8 cellular contexts compared by ENCODE assay signal in the genomic region with DNA sequence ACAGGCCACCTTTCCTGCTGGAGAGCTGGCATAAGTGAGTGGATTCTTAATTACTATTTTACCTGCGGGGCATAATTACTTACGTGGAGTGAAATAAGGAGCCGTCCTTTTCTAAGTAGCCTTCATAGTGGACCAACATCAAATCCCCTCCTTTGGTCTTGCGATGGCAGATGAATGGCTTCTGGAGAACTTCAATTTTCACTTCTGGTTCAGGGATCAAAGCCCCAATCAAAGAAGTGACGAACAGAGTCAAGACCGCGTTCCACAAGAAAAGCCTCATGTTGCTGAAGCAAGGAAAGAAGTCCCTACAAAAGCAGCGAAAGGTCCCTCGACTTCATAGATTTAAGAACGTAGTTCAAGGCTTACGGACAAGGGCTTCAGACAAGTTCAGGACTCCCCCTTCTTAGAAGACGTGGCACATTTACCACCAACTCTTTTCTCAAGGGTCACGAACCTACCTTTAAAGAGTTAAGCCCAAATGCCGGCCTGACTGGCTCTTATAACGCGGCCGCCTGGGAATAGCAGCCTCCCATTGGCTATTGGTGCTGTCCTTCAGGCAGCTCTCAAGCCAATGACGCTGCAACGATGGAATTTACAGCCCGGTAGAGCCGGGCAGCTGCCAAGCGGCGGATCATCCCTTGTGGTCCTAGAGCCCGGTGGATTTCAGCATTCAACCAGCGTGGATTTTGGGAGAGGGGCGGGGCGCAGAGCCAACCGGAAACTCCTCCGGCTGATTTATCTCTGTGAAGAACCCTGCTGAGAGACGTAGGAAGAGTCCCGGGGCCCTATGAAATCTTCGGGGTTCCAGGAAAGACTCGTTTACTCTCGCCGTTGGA. TPM values are rescaled to one million over a fixed set of nuclear protein-coding genes. Genes with fewer than 3 reads are reported as not detected.
DNase-seq lines count a peak whose midpoint lies in the region; ATAC-seq and TF ChIP-seq lines count a peak whose summit lies in the region.

A gene with protein sequence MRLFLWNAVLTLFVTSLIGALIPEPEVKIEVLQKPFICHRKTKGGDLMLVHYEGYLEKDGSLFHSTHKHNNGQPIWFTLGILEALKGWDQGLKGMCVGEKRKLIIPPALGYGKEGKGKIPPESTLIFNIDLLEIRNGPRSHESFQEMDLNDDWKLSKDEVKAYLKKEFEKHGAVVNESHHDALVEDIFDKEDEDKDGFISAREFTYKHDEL (minus strand): TSS at position 474 of the 836 bp plus-strand sequence. CDS start 194 bp downstream, at position 280.

- ATAC-seq in HG03378 (IDR thresholded peaks at IDR 0.05; ENCODE audit: unreplicated experiment) = peak; percentile 70
- ATAC-seq in activated CD4-positive, alpha-beta T cell treated with anti-CD3 and anti-CD28 coated beads for 36 hours = peak; percentile 91

- no peaks in the 10 kb centered on the region for H3K27me3 ChIP-seq in kidney epithelial cell (ENCODE audit: control insufficient read depth, insufficient read depth, low read length)

- peak within 1 kb of the TSS; percentile 90 for H3K27ac Mint-ChIP-seq in activated CD4-positive, alpha-beta T cell treated with anti-CD3 and anti-CD28 coated beads for 36 hours

- peak within 1 kb of the TSS; percentile 76 for H3K27ac ChIP-seq in cingulate gyrus (ENCODE audit: low read depth, low read length)

- peak; percentile 74 for TF ChIP-seq POLR2A in GM19099 (IDR thresholded peaks at IDR 0.05; ENCODE audit: extremely low read depth, insufficient read length, low read depth)

- POLR2A ChIA-PET in activated CD4-positive, alpha-beta T cell treated with anti-CD3 and anti-CD28 coated beads for 36 hours (lab: Charles Lee) = no interaction called here

- TF ChIP-seq CTCF in kidney epithelial cell (IDR thresholded peaks at IDR 0.05; ENCODE audit: insufficient read depth, low read length, poor library complexity, severe bottlenecking) = no peak

- no peak within 1 kb of the TSS for H3K4me3 Mint-ChIP-seq in activated CD4-positive, alpha-beta T cell treated with anti-CD3 and anti-CD28 coated beads for 36 hours

- DNase-seq in Ammon's horn (ENCODE audit: low spot score) = peak; percentile 98
- peak; percentile 99 for DNase-seq in NCI-H446 treated with DMSO at 0.1 percent for 48 hours (lab: John Stamatoyannopoulos, UW)
- peak; percentile 95 for DNase-seq in activated CD4-positive, alpha-beta T cell treated with anti-CD3 and anti-CD28 coated beads for 36 hours
- peak; percentile 98 for DNase-seq in kidney epithelial cell (ENCODE audit: low read depth)
- peak; percentile 94 for DNase-seq in stimulated activated CD4-positive, alpha-beta T cell treated with anti-CD3 and anti-CD28 coated beads, Interleukin-15, amount 100 ng/mL, for 24 hours

- intact Hi-C loops in activated CD4-positive, alpha-beta T cell treated with anti-CD3 and anti-CD28 coated beads for 36 hours (cut with DNase I, micrococcal nuclease) = loop anchor here (1.0 to 10.0 kb wide), 8 partner anchors 111 to 568 kb away; a partner anchor contains a TSS

- no peaks in the 10 kb centered on the region for H3K36me3 ChIP-seq in kidney epithelial cell (ENCODE audit: control insufficient read depth, insufficient read depth, low read length)

- no peaks in the 10 kb centered on the region for H3K9me3 Mint-ChIP-seq in activated CD4-positive, alpha-beta T cell treated with anti-CD3 and anti-CD28 coated beads for 36 hours (ENCODE audit: low read depth)

- CTCF ChIA-PET in activated CD4-positive, alpha-beta T cell treated with anti-CD3 and anti-CD28 coated beads for 36 hours (lab: Charles Lee) = interaction anchor here (1.5 to 1.7 kb wide), 2 partner anchors 35 to 249 kb away, joined by 7 to 8 read pairs; no protein-coding TSS in a partner anchor

- peaks cover 34% of the 10 kb centered on the region for H3K4me1 Mint-ChIP-seq in activated CD4-positive, alpha-beta T cell treated with anti-CD3 and anti-CD28 coated beads for 36 hours

- H3K27me3 Mint-ChIP-seq in activated CD4-positive, alpha-beta T cell treated with anti-CD3 and anti-CD28 coated beads for 36 hours = no peaks in the 10 kb centered on the region

- H3K4me3 ChIP-seq in kidney epithelial cell (ENCODE audit: low read depth, low read length) = peak within 1 kb of the TSS; percentile 77

- H3K36me3 Mint-ChIP-seq in activated CD4-positive, alpha-beta T cell treated with anti-CD3 and anti-CD28 coated beads for 36 hours (ENCODE audit: low read depth) = peaks cover 5% of the 10 kb centered on the region

RNA-seq across cellular contexts. Expression of the gene that starts here (rescaled TPM):
- total RNA-seq in activated CD4-positive, alpha-beta T cell treated with anti-CD3 and anti-CD28 coated beads for 36 hours = 1 to 10 TPM; 7.2 to 8.3 TPM
- 13.9 and 17.0 TPM in 2 replicates for total RNA-seq in kidney epithelial cell

Comparison
In these comparisons a context has a peak if more than half of its experiments do, and no peak if none do; other contexts are left out.
1. Peak in every context shown above with its lines: DNase-seq, ATAC-seq, H3K4me3 ChIP-seq and H3K27ac ChIP-seq.